In the genomic region with DNA sequence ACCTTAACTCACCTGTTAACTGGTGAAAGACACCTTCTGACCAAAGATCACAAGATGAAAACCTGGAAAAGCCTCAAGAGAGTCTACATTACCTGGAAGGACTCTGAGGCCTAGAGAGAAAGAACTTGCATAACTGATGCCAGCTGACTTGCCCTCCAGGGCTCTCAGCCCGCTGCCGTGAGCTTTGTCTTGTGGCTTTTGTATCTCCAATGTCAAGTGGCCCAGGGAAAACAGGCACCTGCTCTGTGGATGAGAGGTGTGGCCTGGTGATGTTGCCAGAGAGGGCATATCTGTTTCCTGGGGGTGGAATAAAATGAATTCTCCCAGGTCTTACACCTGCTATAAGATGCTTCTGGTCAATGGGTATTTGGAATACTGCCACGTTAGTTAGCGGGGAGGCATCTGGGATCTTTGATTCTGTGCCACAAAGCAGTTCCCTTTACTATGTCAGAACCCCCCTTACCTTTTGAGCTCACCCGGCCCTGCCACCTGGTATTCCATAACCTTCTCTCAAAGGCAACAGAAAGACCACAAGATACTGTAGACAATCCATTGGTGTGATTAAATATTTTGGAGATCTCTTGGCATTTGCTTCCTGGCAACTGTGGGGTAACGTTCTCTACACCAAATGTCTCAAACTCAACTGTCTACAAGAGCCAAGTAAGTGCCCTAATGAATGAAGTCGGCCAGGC, we compare ENCODE assay signal across 1 cellular context.
TF ChIP-seq lines count a peak whose summit lies in the region.

No MANE protein-coding gene starts in this region.

TF ChIP-seq in SK-N-SH, 30 proteins besides CTCF, POLR2A, EP300 and RAD21 (continued from another document):
- TF ChIP-seq IRF3 (IDR thresholded peaks at IDR 0.05; ENCODE audit: low read depth, low read length) (no peak), TEAD4 (IDR thresholded peaks at IDR 0.05; ENCODE audit: borderline replicate concordance, insufficient read depth) (no peak), TAF1 (IDR thresholded peaks at IDR 0.05; ENCODE audit: borderline replicate concordance, low read depth, low read length) (no peak), FOXM1 (IDR thresholded peaks at IDR 0.05; ENCODE audit: low read depth) (no peak), NFIC (IDR thresholded peaks at IDR 0.05; ENCODE audit: borderline replicate concordance) (no peak)
- TF ChIP-seq, protein P1, sequence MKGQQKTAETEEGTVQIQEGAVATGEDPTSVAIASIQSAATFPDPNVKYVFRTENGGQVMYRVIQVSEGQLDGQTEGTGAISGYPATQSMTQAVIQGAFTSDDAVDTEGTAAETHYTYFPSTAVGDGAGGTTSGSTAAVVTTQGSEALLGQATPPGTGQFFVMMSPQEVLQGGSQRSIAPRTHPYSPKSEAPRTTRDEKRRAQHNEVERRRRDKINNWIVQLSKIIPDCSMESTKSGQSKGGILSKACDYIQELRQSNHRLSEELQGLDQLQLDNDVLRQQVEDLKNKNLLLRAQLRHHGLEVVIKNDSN (IDR thresholded peaks at IDR 0.05; ENCODE audit: borderline replicate concordance, low read depth), result no peak
